In the genomic region with DNA sequence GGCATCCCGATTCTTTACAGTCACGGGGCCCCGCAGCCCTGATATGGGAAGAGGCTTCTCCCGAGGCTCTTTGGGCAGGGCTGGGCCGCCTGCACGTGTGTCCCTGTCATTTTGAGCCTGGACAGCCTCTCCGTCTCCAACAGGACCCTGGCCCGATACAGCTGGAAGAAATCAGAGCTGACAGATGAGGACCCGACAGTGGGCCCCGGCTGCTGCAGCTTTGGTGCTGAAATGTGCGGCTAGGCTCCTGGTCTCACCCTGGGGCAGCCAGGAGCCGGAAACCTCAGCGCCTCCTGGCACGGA, we compare ENCODE assay signal across 20 cellular contexts. TPM values are rescaled to one million over a fixed set of nuclear protein-coding genes. Genes with fewer than 3 reads are reported as not detected.
A peak's percentile ranks its signal among the peaks of the same experiment; 100 is the strongest.
DNase-seq lines count a peak whose midpoint lies in the region; ATAC-seq and TF ChIP-seq lines count a peak whose summit lies in the region.
"Had no signal": no experiment of that assay in that cellular context is flagged by ENCODE, and none has a peak within 500 bp of the region (broad histone marks: within the 10 kb centered on the region; RNA-seq: fewer than 3 reads in every experiment).

No MANE protein-coding gene starts in this region.

- H3K4me1 ChIP-seq in body of pancreas (peaks cover 81% of the 10 kb centered on the region), muscle layer of colon (ENCODE audit: insufficient read depth, low read length) (peaks cover 74% of the 10 kb centered on the region), stomach smooth muscle (ENCODE audit: control insufficient read depth, insufficient read depth, low read length) (peaks cover 79% of the 10 kb centered on the region)

- H3K4me3 Mint-ChIP-seq in activated T-cell treated with anti-CD3 and anti-CD28 coated beads, Interleukin-2, amount 50 U/mL, for 24 hours: no peak overlapping the region
- H3K4me3 Mint-ChIP-seq: activated naive CD4-positive, alpha-beta T cell treated with anti-CD3 and anti-CD28 coated beads for 36 hours; activated T-cell treated with anti-CD3 and anti-CD28 coated beads, Interleukin-2, amount 50 U/mL, for 4 hours had no signal

- WGBS in body of pancreas, 2 donors: 54 to 58% methylated on average over 5 to 14 of the region's 14 CpGs

- no peak for ATAC-seq in body of pancreas
- ATAC-seq in HG02642 (IDR thresholded peaks at IDR 0.05; ENCODE audit: poor library complexity, unreplicated experiment): no peak
- ATAC-seq: activated T-cell treated with anti-CD3 and anti-CD28 coated beads, Interleukin-2, amount 50 U/mL, for 4 hours; effector memory CD8-positive, alpha-beta T cell had no signal

- peaks cover 51% of the 10 kb centered on the region for H3K4me1 Mint-ChIP-seq in activated T-cell treated with anti-CD3 and anti-CD28 coated beads, Interleukin-2, amount 50 U/mL, for 24 hours (ENCODE audit: low read depth)

- H3K27ac Mint-ChIP-seq in activated T-cell treated with anti-CD3 and anti-CD28 coated beads, Interleukin-2, amount 50 U/mL, for 24 hours: peak overlapping the region; percentile 11
- H3K27ac Mint-ChIP-seq: activated naive CD4-positive, alpha-beta T cell treated with anti-CD3 and anti-CD28 coated beads for 36 hours; memory B cell had no signal

- no peaks in the 10 kb centered on the region for H3K27me3 Mint-ChIP-seq in activated T-cell treated with anti-CD3 and anti-CD28 coated beads, Interleukin-2, amount 50 U/mL, for 24 hours
- H3K27me3 Mint-ChIP-seq: CD8-positive, alpha-beta memory T cell; effector memory CD8-positive, alpha-beta T cell; memory B cell had no signal

- no peaks in the 10 kb centered on the region for H3K36me3 ChIP-seq in body of pancreas (replicated peaks in 1 of 2; ENCODE audit: insufficient read depth in 1 of 2, low read depth in 2 of 2)
- peaks cover 17% of the 10 kb centered on the region for H3K36me3 ChIP-seq in muscle layer of colon (ENCODE audit: insufficient read depth, low read length)
- peaks cover 6 to 11% of the 10 kb centered on the region in 2 donors for H3K36me3 ChIP-seq in stomach smooth muscle (ENCODE audit: control insufficient read depth in 2 of 2, insufficient read depth in 2 of 2, low read length in 2 of 2)

- H3K27me3 ChIP-seq in body of pancreas (no peaks in the 10 kb centered on the region), muscle layer of colon (ENCODE audit: control insufficient read depth in 1 of 2, insufficient read depth in 2 of 2, low read length in 2 of 2) (no peaks in the 10 kb centered on the region), stomach smooth muscle (ENCODE audit: control insufficient read depth in 1 of 2, insufficient read depth in 2 of 2, low read length in 2 of 2) (no peaks in the 10 kb centered on the region)
- H3K27me3 ChIP-seq: pancreas had no signal

- H3K9me3 ChIP-seq in body of pancreas: no peaks in the 10 kb centered on the region
- H3K9me3 ChIP-seq in muscle layer of colon (ENCODE audit: low read length): no peaks in the 10 kb centered on the region
- H3K9me3 ChIP-seq in stomach smooth muscle (ENCODE audit: control insufficient read depth in 2 of 2, low read length in 2 of 2): no peaks in the 10 kb centered on the region
- H3K9me3 ChIP-seq: pancreas had no signal

- peaks cover 41% of the 10 kb centered on the region for H3K36me3 Mint-ChIP-seq in activated T-cell treated with anti-CD3 and anti-CD28 coated beads, Interleukin-2, amount 50 U/mL, for 24 hours (ENCODE audit: low read depth)

- DNase-seq in activated T-cell treated with anti-CD3 and anti-CD28 coated beads, Interleukin-2, amount 50 U/mL, for 24 hours: no peak
- no peak for DNase-seq in activated T-cell treated with anti-CD3 and anti-CD28 coated beads for 4 hours
- DNase-seq in body of pancreas: no peak
- DNase-seq in RPMI8226: no peak
- DNase-seq in retina: no peak
- DNase-seq: activated CD4-positive, alpha-beta T cell treated with anti-CD3 and anti-CD28 coated beads for 1 hour; activated naive CD4-positive, alpha-beta T cell treated with anti-CD3 and anti-CD28 coated beads for 36 hours; activated T-cell treated with anti-CD3 and anti-CD28 coated beads, Interleukin-2, amount 50 U/mL, for 4 hours; aorta; CD8-positive, alpha-beta memory T cell; DMS153; effector memory CD8-positive, alpha-beta T cell; NCI-H1048; NCI-H1930 had no signal

- no peak for TF ChIP-seq CTCF in body of pancreas (IDR thresholded peaks at IDR 0.05)

- H3K9me3 Mint-ChIP-seq in activated T-cell treated with anti-CD3 and anti-CD28 coated beads, Interleukin-2, amount 50 U/mL, for 24 hours: no peaks in the 10 kb centered on the region
- H3K9me3 Mint-ChIP-seq: activated naive CD4-positive, alpha-beta T cell treated with anti-CD3 and anti-CD28 coated beads for 36 hours; activated T-cell treated with anti-CD3 and anti-CD28 coated beads, Interleukin-2, amount 50 U/mL, for 4 hours; CD8-positive, alpha-beta memory T cell; effector memory CD8-positive, alpha-beta T cell; memory B cell had no signal

- H3K27ac ChIP-seq in body of pancreas (peak overlapping the region; percentile 27 to 91 (median 76)), muscle layer of colon (ENCODE audit: low read depth, low read length) (peak overlapping the region; percentile 94), stomach smooth muscle (ENCODE audit: low read length) (peak overlapping the region; percentile 82)
- H3K27ac ChIP-seq: 22Rv1 had no signal

- H3K4me3 ChIP-seq in body of pancreas: no peak overlapping the region
- H3K4me3 ChIP-seq in muscle layer of colon (ENCODE audit: low read depth in 1 of 2, low read length in 2 of 2): peak overlapping the region; percentile 11 to 85
- peak overlapping the region; percentile 50 to 91 for H3K4me3 ChIP-seq in stomach smooth muscle (ENCODE audit: low read length in 2 of 2)

- no peak for TF ChIP-seq POLR2A in body of pancreas (IDR thresholded peaks at IDR 0.05)

- H3K9ac ChIP-seq in muscle layer of colon (ENCODE audit: low read length) (no peak overlapping the region), stomach smooth muscle (ENCODE audit: low read length in 2 of 2) (peak overlapping the region; percentile 47 to 91)

- intact Hi-C loops in body of pancreas (cut with DNase I): no loop called here

RNA-seq across cellular contexts. Expression of a gene that starts 3.2 kb away (rescaled TPM):
- 10 to 100 TPM; 12.7 to 17.1 TPM for total RNA-seq in body of pancreas

RNA-seq across cellular contexts. Expression of a gene that starts 25.5 kb away (rescaled TPM):
- total RNA-seq in body of pancreas: 1,000 to 10,000 TPM; 1,656 to 1,704 TPM

RNA-seq across cellular contexts. Expression of a gene that starts 39.9 kb away (rescaled TPM):
- total RNA-seq in body of pancreas: 10 to 100 TPM; 44.5 to 47.7 TPM

RNA-seq across cellular contexts. Expression of a gene that starts 55.9 kb away (rescaled TPM):
- 10 to 100 TPM; 30.9 to 31.3 TPM for total RNA-seq in body of pancreas

Comparison
In these comparisons a context has a peak if more than half of its experiments do, and no peak if none do; other contexts are left out.
1. H3K4me3 ChIP-seq: peak in muscle layer of colon (2 of 2) and stomach smooth muscle (2 of 2); none in body of pancreas (0 of 2).
2. Peak in every context shown above with its lines, with median percentiles within 50 percentile points of each other: H3K27ac ChIP-seq.